Comparison of ENCODE assay signal across 20 cellular contexts in genomic region chr14:99342204-99342603, GRCh38.
"Had no signal": no experiment of that assay in that cellular context is flagged by ENCODE, and none has a peak within 500 bp of the region (broad histone marks: within the 10 kb centered on the region; RNA-seq: fewer than 3 reads in every experiment).

No MANE protein-coding gene starts in this region.

- H3K36me3 ChIP-seq: MG63 had no signal

- H3K9me3 ChIP-seq: MG63, SK-N-SH had no signal

- H3K27ac ChIP-seq: RWPE1 had no signal

- DNase-seq: Karpas-422; KG1; MG63; NCI-H1092; NCI-H1105 treated with DMSO at 0.1 percent for 48 hours; NCI-H1417 treated with DMSO at 0.1 percent for 48 hours; NCI-H146; NCI-H1694 treated with DMSO at 0.1 percent for 48 hours; NCI-H1930; NCI-H2081; NCI-H2107; NCI-H2227 treated with DMSO at 0.1 percent for 48 hours; NCI-H69; NCI-H774; NK-92 treated with Interleukin-12 subunit alpha and Interleukin-12 subunit beta, amount 100 ng/mL, for 24 hours; PC-3; SHP77; SK-N-SH had no signal

- ATAC-seq: Panc1, PC-3 had no signal

- H3K4me3 ChIP-seq: MG63 had no signal

- H3K4me2 ChIP-seq: SK-N-SH had no signal

- H3K9ac ChIP-seq: SK-N-SH had no signal
